In genomic region chr19:5497297-5497696, GRCh38 we compare ENCODE assay signal across 3 cellular contexts.
TF ChIP-seq lines count a peak whose summit lies in the region.

No MANE protein-coding gene starts in this region.

TF ChIP-seq in HEK293, 187 proteins besides CTCF, POLR2A, EP300 and RAD21 (continues in another document):
- TF ChIP-seq ZBTB17 (tag by site-specific recombination; IDR thresholded peaks at IDR 0.05) (no peak), ZNF23 (tag by site-specific recombination; IDR thresholded peaks at IDR 0.05; ENCODE audit: borderline replicate concordance) (no peak), ZNF664 (tag by site-specific recombination; IDR thresholded peaks at IDR 0.05) (no peak), ZNF391 (tag by site-specific recombination; IDR thresholded peaks at IDR 0.05; ENCODE audit: borderline replicate concordance, low read depth) (no peak), MZF1 (tag by site-specific recombination; IDR thresholded peaks at IDR 0.05; ENCODE audit: borderline replicate concordance) (no peak), ZNF350 (tag by site-specific recombination; IDR thresholded peaks at IDR 0.05) (no peak), ZNF623 (tag by site-specific recombination; IDR thresholded peaks at IDR 0.05) (peak; percentile 98), ZNF621 (tag by site-specific recombination; IDR thresholded peaks at IDR 0.05) (no peak), ZNF26 (tag by site-specific recombination; IDR thresholded peaks at IDR 0.05) (no peak), ZNF624 (tag by site-specific recombination; IDR thresholded peaks at IDR 0.05) (no peak)
- TF ChIP-seq, protein P1, sequence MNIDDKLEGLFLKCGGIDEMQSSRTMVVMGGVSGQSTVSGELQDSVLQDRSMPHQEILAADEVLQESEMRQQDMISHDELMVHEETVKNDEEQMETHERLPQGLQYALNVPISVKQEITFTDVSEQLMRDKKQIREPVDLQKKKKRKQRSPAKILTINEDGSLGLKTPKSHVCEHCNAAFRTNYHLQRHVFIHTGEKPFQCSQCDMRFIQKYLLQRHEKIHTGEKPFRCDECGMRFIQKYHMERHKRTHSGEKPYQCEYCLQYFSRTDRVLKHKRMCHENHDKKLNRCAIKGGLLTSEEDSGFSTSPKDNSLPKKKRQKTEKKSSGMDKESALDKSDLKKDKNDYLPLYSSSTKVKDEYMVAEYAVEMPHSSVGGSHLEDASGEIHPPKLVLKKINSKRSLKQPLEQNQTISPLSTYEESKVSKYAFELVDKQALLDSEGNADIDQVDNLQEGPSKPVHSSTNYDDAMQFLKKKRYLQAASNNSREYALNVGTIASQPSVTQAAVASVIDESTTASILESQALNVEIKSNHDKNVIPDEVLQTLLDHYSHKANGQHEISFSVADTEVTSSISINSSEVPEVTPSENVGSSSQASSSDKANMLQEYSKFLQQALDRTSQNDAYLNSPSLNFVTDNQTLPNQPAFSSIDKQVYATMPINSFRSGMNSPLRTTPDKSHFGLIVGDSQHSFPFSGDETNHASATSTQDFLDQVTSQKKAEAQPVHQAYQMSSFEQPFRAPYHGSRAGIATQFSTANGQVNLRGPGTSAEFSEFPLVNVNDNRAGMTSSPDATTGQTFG (tag by site-specific recombination; IDR thresholded peaks at IDR 0.05; ENCODE audit: borderline replicate concordance) = no peak

TF ChIP-seq in K562, 482 proteins besides CTCF, POLR2A, EP300 and RAD21:
- TF ChIP-seq BCOR (IDR thresholded peaks at IDR 0.05) = peak; percentile 46; the same call in 1 of the 2 replicates
- TF ChIP-seq ZFP36 (IDR thresholded peaks at IDR 0.05; ENCODE audit: low read depth, low read length, partially characterized antibody) = peak; percentile 70
- no peak for TF ChIP-seq NFRKB (IDR thresholded peaks at IDR 0.05; ENCODE audit: low read depth)
- TF ChIP-seq KDM1A (IDR thresholded peaks at IDR 0.05) = 0 out of 4 replicates have a peak, but pooled peaks of 1 of the 2 experiments have one; percentile 10
- TF ChIP-seq ATF1 (CRISPR knock-in tag; IDR thresholded peaks at IDR 0.05) = no peak
- no peak for TF ChIP-seq ATF1 (tag; IDR thresholded peaks at IDR 0.05)
- TF ChIP-seq SRSF9 (IDR thresholded peaks at IDR 0.05; ENCODE audit: borderline replicate concordance, low read depth, low read length) = no peak

TF ChIP-seq in neural cell, 6 proteins besides CTCF, POLR2A, EP300 and RAD21:
- TF ChIP-seq POLR2AphosphoS5 (IDR thresholded peaks at IDR 0.05) = no peak
- TF ChIP-seq EZH2 (IDR thresholded peaks at IDR 0.05; ENCODE audit: borderline replicate concordance, insufficient read depth, low read length, poor library complexity, severe bottlenecking) = no peak
- no peak for TF ChIP-seq TAF1 (IDR thresholded peaks at IDR 0.05; ENCODE audit: low read depth)
- TF ChIP-seq SMC3 (conservative IDR thresholded peaks at IDR 0.05; ENCODE audit: poor library complexity) = no peak
- no peak for TF ChIP-seq MXI1 (conservative IDR thresholded peaks at IDR 0.05; ENCODE audit: poor library complexity, severe bottlenecking)
- TF ChIP-seq, protein P2, sequence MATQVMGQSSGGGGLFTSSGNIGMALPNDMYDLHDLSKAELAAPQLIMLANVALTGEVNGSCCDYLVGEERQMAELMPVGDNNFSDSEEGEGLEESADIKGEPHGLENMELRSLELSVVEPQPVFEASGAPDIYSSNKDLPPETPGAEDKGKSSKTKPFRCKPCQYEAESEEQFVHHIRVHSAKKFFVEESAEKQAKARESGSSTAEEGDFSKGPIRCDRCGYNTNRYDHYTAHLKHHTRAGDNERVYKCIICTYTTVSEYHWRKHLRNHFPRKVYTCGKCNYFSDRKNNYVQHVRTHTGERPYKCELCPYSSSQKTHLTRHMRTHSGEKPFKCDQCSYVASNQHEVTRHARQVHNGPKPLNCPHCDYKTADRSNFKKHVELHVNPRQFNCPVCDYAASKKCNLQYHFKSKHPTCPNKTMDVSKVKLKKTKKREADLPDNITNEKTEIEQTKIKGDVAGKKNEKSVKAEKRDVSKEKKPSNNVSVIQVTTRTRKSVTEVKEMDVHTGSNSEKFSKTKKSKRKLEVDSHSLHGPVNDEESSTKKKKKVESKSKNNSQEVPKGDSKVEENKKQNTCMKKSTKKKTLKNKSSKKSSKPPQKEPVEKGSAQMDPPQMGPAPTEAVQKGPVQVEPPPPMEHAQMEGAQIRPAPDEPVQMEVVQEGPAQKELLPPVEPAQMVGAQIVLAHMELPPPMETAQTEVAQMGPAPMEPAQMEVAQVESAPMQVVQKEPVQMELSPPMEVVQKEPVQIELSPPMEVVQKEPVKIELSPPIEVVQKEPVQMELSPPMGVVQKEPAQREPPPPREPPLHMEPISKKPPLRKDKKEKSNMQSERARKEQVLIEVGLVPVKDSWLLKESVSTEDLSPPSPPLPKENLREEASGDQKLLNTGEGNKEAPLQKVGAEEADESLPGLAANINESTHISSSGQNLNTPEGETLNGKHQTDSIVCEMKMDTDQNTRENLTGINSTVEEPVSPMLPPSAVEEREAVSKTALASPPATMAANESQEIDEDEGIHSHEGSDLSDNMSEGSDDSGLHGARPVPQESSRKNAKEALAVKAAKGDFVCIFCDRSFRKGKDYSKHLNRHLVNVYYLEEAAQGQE (IDR thresholded peaks at IDR 0.05; ENCODE audit: borderline replicate concordance) = no peak
TF ChIP-seq in neural cell: peak in this region for 0.
